Comparison of ENCODE assay signal across 8 cellular contexts in the genomic region with DNA sequence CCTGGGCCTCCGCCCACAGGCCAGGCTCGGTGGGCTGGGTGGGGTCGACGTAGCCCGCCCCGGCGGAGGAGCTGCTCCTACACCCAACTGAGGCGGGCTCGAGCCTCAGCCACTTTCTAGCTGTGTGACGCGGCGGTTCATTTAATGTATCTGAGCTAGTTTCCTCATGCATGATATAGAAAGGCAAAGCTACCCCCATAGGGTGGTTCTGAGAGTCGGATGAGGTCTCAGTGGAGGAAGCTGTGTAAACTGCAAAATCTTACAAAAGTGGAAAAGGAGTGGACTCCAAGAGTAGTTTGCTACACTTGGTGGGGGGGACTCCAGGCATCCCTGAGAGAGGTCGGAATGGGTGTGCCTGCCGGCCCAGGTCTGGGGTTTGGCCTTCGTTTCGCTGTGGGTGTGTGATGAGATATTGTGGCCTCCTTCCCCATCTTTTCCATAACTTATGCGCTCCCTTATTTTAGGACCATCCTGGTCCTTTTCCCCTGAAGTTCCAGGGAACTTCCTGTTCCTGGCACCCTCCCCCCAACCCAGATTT.
DNase-seq lines count a peak whose midpoint lies in the region; TF ChIP-seq lines count a peak whose summit lies in the region.

No MANE protein-coding gene starts in this region.

- TF ChIP-seq CTCF in GM10266 (IDR thresholded peaks at IDR 0.05; ENCODE audit: control insufficient read depth, insufficient read depth, low read depth, missing control alignments) (no peak), HEK293 (tag by site-specific recombination; IDR thresholded peaks at IDR 0.05) (no peak), RWPE1 (conservative IDR thresholded peaks at IDR 0.05; ENCODE audit: low read depth) (no peak), neutrophil (IDR thresholded peaks at IDR 0.05) (no peak)

- CTCF ChIA-PET in HEK293 (lab: Yijun Ruan, JAX): interaction anchor here (0.6 to 1.5 kb wide), 2 partner anchors 8 to 84 kb away, joined by 3 to 4 read pairs; no protein-coding TSS in a partner anchor
- CTCF ChIA-PET in RWPE1 (lab: Yijun Ruan, JAX): interaction anchor here (0.6 to 1.4 kb wide), 4 partner anchors 40 to 583 kb away, joined by 3 to 6 read pairs (median 5); a partner anchor contains a TSS

- H3K9me3 ChIP-seq in HEK293 (ENCODE audit: control insufficient read depth, insufficient read depth, low read depth, low read length) (no peaks in the 10 kb centered on the region), neutrophil (no peaks in the 10 kb centered on the region)

- H3K4me1 ChIP-seq in HEK293 (ENCODE audit: control insufficient read depth, insufficient read depth, low read length) (peaks cover 11% of the 10 kb centered on the region), neutrophil (ENCODE audit: control insufficient read depth in 1 of 2, insufficient read depth in 1 of 2, low read depth in 1 of 2, low read length in 1 of 2) (peaks cover 19 to 27% of the 10 kb centered on the region in 2 experiments)

- H3K27me3 ChIP-seq in neutrophil: peaks cover 23% of the 10 kb centered on the region

- peak; percentile 38 for DNase-seq in GM10266 (ENCODE audit: extremely low spot score)
- DNase-seq in RWPE1 (ENCODE audit: low spot score): no peak
- no peak for DNase-seq in epithelial cell of prostate (ENCODE audit: low read depth, low spot score)
- no peak for DNase-seq in NCI-H2081 treated with DMSO at 0.1 percent for 48 hours (lab: John Stamatoyannopoulos, UW)
- no peak for DNase-seq in NCI-H2029 treated with DMSO at 0.1 percent for 48 hours (lab: John Stamatoyannopoulos, UW)
- DNase-seq in NCI-H1694 treated with DMSO at 0.1 percent for 48 hours (lab: John Stamatoyannopoulos, UW): no peak

- H3K4me3 ChIP-seq in HEK293 (ENCODE audit: low read depth, low read length) (peak overlapping the region; percentile 86), neutrophil (ENCODE audit: low read depth in 1 of 2, low read length in 1 of 2) (peak overlapping the region; percentile 38 to 61)

- H3K27ac ChIP-seq in HEK293 (ENCODE audit: extremely low read depth, low read depth, low read length): peak overlapping the region; percentile 72; the same call in 1 of the 2 replicates
- peak overlapping the region; percentile 82 for H3K27ac ChIP-seq in RWPE1
- H3K27ac ChIP-seq in epithelial cell of prostate: peak overlapping the region; percentile 43
- no peak overlapping the region for H3K27ac ChIP-seq in neutrophil

- no peaks in the 10 kb centered on the region for H3K36me3 ChIP-seq in HEK293 (ENCODE audit: control insufficient read depth in 2 of 2, insufficient read depth in 1 of 2, low read length in 2 of 2)
- H3K36me3 ChIP-seq in neutrophil: no peaks in the 10 kb centered on the region

- POLR2A ChIA-PET in HEK293 (lab: Yijun Ruan, JAX) (interaction anchor here (1.3 to 1.7 kb wide), 2 partner anchors 9 to 134 kb away, joined by 7 to 17 read pairs; a partner anchor contains a TSS), RWPE1 (lab: Yijun Ruan, JAX; ENCODE audit: low non-redundant PET) (no interaction called here)

TF ChIP-seq in HEK293, 187 proteins besides CTCF, POLR2A, EP300 and RAD21 (continues in another document):
- TF ChIP-seq, protein P1, sequence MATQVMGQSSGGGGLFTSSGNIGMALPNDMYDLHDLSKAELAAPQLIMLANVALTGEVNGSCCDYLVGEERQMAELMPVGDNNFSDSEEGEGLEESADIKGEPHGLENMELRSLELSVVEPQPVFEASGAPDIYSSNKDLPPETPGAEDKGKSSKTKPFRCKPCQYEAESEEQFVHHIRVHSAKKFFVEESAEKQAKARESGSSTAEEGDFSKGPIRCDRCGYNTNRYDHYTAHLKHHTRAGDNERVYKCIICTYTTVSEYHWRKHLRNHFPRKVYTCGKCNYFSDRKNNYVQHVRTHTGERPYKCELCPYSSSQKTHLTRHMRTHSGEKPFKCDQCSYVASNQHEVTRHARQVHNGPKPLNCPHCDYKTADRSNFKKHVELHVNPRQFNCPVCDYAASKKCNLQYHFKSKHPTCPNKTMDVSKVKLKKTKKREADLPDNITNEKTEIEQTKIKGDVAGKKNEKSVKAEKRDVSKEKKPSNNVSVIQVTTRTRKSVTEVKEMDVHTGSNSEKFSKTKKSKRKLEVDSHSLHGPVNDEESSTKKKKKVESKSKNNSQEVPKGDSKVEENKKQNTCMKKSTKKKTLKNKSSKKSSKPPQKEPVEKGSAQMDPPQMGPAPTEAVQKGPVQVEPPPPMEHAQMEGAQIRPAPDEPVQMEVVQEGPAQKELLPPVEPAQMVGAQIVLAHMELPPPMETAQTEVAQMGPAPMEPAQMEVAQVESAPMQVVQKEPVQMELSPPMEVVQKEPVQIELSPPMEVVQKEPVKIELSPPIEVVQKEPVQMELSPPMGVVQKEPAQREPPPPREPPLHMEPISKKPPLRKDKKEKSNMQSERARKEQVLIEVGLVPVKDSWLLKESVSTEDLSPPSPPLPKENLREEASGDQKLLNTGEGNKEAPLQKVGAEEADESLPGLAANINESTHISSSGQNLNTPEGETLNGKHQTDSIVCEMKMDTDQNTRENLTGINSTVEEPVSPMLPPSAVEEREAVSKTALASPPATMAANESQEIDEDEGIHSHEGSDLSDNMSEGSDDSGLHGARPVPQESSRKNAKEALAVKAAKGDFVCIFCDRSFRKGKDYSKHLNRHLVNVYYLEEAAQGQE (tag by site-specific recombination; IDR thresholded peaks at IDR 0.05): no peak
- TF ChIP-seq, protein P2, sequence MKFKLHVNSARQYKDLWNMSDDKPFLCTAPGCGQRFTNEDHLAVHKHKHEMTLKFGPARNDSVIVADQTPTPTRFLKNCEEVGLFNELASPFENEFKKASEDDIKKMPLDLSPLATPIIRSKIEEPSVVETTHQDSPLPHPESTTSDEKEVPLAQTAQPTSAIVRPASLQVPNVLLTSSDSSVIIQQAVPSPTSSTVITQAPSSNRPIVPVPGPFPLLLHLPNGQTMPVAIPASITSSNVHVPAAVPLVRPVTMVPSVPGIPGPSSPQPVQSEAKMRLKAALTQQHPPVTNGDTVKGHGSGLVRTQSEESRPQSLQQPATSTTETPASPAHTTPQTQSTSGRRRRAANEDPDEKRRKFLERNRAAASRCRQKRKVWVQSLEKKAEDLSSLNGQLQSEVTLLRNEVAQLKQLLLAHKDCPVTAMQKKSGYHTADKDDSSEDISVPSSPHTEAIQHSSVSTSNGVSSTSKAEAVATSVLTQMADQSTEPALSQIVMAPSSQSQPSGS (tag by site-specific recombination; IDR thresholded peaks at IDR 0.05; ENCODE audit: low read depth): no peak
- TF ChIP-seq, protein P3, sequence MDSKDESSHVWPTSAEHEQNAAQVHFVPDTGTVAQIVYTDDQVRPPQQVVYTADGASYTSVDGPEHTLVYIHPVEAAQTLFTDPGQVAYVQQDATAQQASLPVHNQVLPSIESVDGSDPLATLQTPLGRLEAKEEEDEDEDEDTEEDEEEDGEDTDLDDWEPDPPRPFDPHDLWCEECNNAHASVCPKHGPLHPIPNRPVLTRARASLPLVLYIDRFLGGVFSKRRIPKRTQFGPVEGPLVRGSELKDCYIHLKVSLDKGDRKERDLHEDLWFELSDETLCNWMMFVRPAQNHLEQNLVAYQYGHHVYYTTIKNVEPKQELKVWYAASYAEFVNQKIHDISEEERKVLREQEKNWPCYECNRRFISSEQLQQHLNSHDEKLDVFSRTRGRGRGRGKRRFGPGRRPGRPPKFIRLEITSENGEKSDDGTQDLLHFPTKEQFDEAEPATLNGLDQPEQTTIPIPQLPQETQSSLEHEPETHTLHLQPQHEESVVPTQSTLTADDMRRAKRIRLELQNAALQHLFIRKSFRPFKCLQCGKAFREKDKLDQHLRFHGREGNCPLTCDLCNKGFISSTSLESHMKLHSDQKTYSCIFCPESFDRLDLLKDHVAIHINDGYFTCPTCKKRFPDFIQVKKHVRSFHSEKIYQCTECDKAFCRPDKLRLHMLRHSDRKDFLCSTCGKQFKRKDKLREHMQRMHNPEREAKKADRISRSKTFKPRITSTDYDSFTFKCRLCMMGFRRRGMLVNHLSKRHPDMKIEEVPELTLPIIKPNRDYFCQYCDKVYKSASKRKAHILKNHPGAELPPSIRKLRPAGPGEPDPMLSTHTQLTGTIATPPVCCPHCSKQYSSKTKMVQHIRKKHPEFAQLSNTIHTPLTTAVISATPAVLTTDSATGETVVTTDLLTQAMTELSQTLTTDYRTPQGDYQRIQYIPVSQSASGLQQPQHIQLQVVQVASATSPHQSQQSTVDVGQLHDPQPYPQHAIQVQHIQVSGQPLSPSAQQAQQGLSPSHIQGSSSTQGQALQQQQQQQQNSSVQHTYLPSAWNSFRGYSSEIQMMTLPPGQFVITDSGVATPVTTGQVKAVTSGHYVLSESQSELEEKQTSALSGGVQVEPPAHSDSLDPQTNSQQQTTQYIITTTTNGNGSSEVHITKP (tag by site-specific recombination; IDR thresholded peaks at IDR 0.05): peak; percentile 89
- TF ChIP-seq ZNF514 (tag by site-specific recombination; IDR thresholded peaks at IDR 0.05) (no peak), HOXD13 (CRISPR knock-in tag; IDR thresholded peaks at IDR 0.05; ENCODE audit: borderline replicate concordance) (no peak), ZBTB7A (tag by site-specific recombination; IDR thresholded peaks at IDR 0.05; ENCODE audit: low read depth) (no peak), ZNF610 (tag by site-specific recombination; IDR thresholded peaks at IDR 0.05; ENCODE audit: borderline replicate concordance) (no peak), ZNF76 (tag by site-specific recombination; IDR thresholded peaks at IDR 0.05; ENCODE audit: borderline replicate concordance, low read depth) (no peak), ZNF585B (tag by site-specific recombination; IDR thresholded peaks at IDR 0.05) (no peak), ZNF747 (tag by site-specific recombination; IDR thresholded peaks at IDR 0.05) (no peak)
